19 cellular contexts compared by ENCODE assay signal in the genomic region with DNA sequence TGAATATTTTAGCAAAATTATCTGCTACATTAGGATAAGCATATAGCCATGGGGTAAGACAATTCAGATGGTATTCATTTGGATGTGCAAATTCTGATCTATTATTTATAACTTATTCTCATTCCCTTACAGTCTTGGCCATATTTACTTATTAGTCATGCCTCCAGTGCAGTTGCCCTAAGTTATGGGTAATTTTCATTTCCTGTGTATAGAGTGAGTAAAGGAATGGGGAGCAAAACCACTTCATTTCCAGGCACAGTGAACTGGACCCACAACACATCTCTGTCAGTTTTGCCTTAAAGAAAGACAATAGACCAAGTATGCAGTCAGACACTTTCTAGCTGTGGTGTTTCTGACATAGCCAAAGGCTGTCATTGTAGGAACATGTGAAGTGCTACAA.
DNase-seq lines count a peak whose midpoint lies in the region; ATAC-seq and TF ChIP-seq lines count a peak whose summit lies in the region.
"Had no signal": no experiment of that assay in that cellular context is flagged by ENCODE, and none has a peak within 500 bp of the region (broad histone marks: within the 10 kb centered on the region; RNA-seq: fewer than 3 reads in every experiment).

No MANE protein-coding gene starts in this region.

- peak; percentile 39 for DNase-seq in EH (ENCODE audit: low read depth)
- peak; percentile 77 for DNase-seq in HT1080 (ENCODE audit: low read depth)
- DNase-seq in astrocyte of the spinal cord (ENCODE audit: low read depth, low spot score) = peak; percentile 32
- DNase-seq in foreskin melanocyte = peak; percentile 4
- DNase-seq in NCI-H1694 (lab: John Stamatoyannopoulos, UW) = no peak
- DNase-seq in NCI-H446 treated with DMSO at 0.1 percent for 48 hours (lab: John Stamatoyannopoulos, UW) = no peak
- DNase-seq in activated T-cell treated with anti-CD3 and anti-CD28 coated beads for 4 hours = no peak
- DNase-seq: Calu3; CD4-positive, CD25-positive, alpha-beta regulatory T cell; GF-D8; H9; NCI-H1048; NCI-H146; NCI-H2227 treated with DMSO at 0.1 percent for 48 hours; NCI-H526 treated with DMSO at 0.1 percent for 48 hours; NK-92 treated with Interleukin-12 subunit alpha and Interleukin-12 subunit beta, amount 100 ng/mL, for 24 hours; OCI-M1; Right ventricle myocardium superior had no signal

- in situ Hi-C loops in astrocyte of the spinal cord (cut with HindIII; ENCODE audit: low sequenced_read_pairs) = no loop called here

- no peak for TF ChIP-seq CTCF in astrocyte of the spinal cord (IDR thresholded peaks at IDR 0.05; ENCODE audit: low read depth, low read length)

- no peak for ATAC-seq in GM21717 (IDR thresholded peaks at IDR 0.05; ENCODE audit: unreplicated experiment)

- no peak overlapping the region for H3K4me3 ChIP-seq in astrocyte of the spinal cord (ENCODE audit: low read depth, low read length)

Comparison
In these comparisons a context has a peak if more than half of its experiments do, and no peak if none do; other contexts are left out.
1. DNase-seq: peak in EH (single experiment), HT1080 (single experiment), astrocyte of the spinal cord (single experiment) and foreskin melanocyte (single experiment); none in NCI-H1694 (single experiment), NCI-H446 treated with DMSO at 0.1 percent for 48 hours (single experiment) and activated T-cell treated with anti-CD3 and anti-CD28 coated beads for 4 hours (single experiment).